In the genomic region with DNA sequence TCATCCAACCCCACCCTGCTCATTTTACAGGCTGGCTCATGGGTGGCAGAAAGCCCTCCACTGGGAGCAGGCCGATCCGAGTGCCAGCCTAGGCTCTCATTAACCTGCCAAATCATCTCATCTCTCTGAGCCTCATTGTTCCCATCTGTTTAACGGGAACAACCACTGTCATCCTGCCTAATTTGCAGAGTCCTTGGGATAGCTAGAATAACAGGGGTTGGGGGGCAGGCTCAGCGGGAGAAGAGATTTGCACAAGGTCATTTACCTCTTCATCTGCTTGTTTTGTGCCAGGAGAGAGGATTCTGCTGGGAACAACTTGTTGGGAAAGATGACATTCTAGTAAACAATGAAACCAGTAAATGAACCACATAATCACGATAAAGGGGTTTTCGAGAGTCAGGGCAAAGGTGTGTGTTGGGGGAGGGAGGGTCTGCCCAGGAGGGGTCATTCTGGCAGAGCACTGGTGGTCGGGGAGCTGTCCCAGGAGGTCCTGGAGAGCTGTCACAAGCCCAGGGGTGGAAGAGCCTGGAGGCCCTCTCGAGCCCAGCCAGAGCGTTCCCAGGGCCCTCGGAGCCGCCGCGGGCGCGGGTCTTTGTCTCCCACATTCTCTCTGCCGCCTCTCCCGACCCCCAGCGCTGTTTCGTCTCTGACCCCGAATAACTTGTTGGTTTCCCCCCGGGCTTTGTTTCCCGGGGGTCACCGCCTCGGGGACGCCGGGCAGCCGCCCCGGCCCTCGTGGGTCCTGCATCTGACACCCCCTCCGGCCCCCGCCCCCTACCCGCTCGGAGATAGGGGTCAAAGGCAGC, we compare ENCODE assay signal across 8 cellular contexts. TPM values are rescaled to one million over a fixed set of nuclear protein-coding genes. Genes with fewer than 3 reads are reported as not detected.
DNase-seq lines count a peak whose midpoint lies in the region; ATAC-seq and TF ChIP-seq lines count a peak whose summit lies in the region.

No MANE protein-coding gene starts in this region.

- peak overlapping the region; percentile 99 for H3K27ac ChIP-seq in C4-2B

- no peaks in the 10 kb centered on the region for H3K27me3 ChIP-seq in MG63

- H3K4me1 Mint-ChIP-seq in dendritic cell treated with granulocyte-macrophage colony-stimulating factor and Interleukin-4, amounts not matched to agents 40 ng/mL and 50 ng/mL, for 4 days (ENCODE audit: low read depth): peaks cover 55% of the 10 kb centered on the region
- H3K4me1 Mint-ChIP-seq in nephron: peaks cover 33% of the 10 kb centered on the region

- intact Hi-C loops in dendritic cell treated with granulocyte-macrophage colony-stimulating factor and Interleukin-4, amounts not matched to agents 40 ng/mL and 50 ng/mL, for 4 days (cut with micrococcal nuclease): no loop called here

- TF ChIP-seq CTCF in C4-2B (conservative IDR thresholded peaks at IDR 0.05) (no peak), nephron (IDR thresholded peaks at IDR 0.05; ENCODE audit: unreplicated experiment in 3 of 3) (no peak)

- no peak for ATAC-seq in HG02840 (IDR thresholded peaks at IDR 0.05; ENCODE audit: low FRiP score, unreplicated experiment)

- H3K27ac Mint-ChIP-seq in dendritic cell treated with granulocyte-macrophage colony-stimulating factor and Interleukin-4, amounts not matched to agents 40 ng/mL and 50 ng/mL, for 4 days: peak overlapping the region; percentile 65
- H3K27ac Mint-ChIP-seq in nephron: peak overlapping the region; percentile 80 to 98 (median 97)

- H3K9me3 ChIP-seq in MG63: no peaks in the 10 kb centered on the region; the same call in 1 of the 2 replicates

- DNase-seq in MG63 (no peak), T1000 (lab: John Stamatoyannopoulos, UW) (no peak), NCI-H2081 treated with DMSO at 0.1 percent for 48 hours (lab: John Stamatoyannopoulos, UW) (no peak)
- DNase-seq in activated CD8-positive, alpha-beta memory T cell treated with anti-CD3 and anti-CD28 coated beads for 24 hours: no peak

- H3K4me3 ChIP-seq in MG63: peak overlapping the region; percentile 99

- H3K36me3 Mint-ChIP-seq in dendritic cell treated with granulocyte-macrophage colony-stimulating factor and Interleukin-4, amounts not matched to agents 40 ng/mL and 50 ng/mL, for 4 days (ENCODE audit: low read depth): no peaks in the 10 kb centered on the region
- no peaks in the 10 kb centered on the region for H3K36me3 Mint-ChIP-seq in nephron (ENCODE audit: low read depth)

- peaks cover 29% of the 10 kb centered on the region for H3K36me3 ChIP-seq in MG63

- peak overlapping the region; percentile 65 for H3K4me3 Mint-ChIP-seq in dendritic cell treated with granulocyte-macrophage colony-stimulating factor and Interleukin-4, amounts not matched to agents 40 ng/mL and 50 ng/mL, for 4 days
- H3K4me3 Mint-ChIP-seq in nephron: peak overlapping the region; percentile 83 to 96 (median 90)

- H3K27me3 Mint-ChIP-seq in dendritic cell treated with granulocyte-macrophage colony-stimulating factor and Interleukin-4, amounts not matched to agents 40 ng/mL and 50 ng/mL, for 4 days: peaks cover 11% of the 10 kb centered on the region
- H3K27me3 Mint-ChIP-seq in nephron (ENCODE audit: low read depth): no peaks in the 10 kb centered on the region

- no peaks in the 10 kb centered on the region for H3K9me3 Mint-ChIP-seq in dendritic cell treated with granulocyte-macrophage colony-stimulating factor and Interleukin-4, amounts not matched to agents 40 ng/mL and 50 ng/mL, for 4 days
- H3K9me3 Mint-ChIP-seq in nephron: no peaks in the 10 kb centered on the region

RNA-seq across cellular contexts. Expression of gene NDST1, which starts 22.8 kb away (rescaled TPM):
- total RNA-seq in MG63 (2014; rRNA removed; shearing (Covaris generic); ENCODE audit: low replicate concordance): 101 and 142 TPM in 2 replicates

RNA-seq across cellular contexts. Expression of gene RPS14, which starts 35.6 kb away (rescaled TPM):
- 6,735 and 8,677 TPM in 2 replicates for total RNA-seq in MG63 (2014; rRNA removed; shearing (Covaris generic); ENCODE audit: low replicate concordance)
